Comparison of ENCODE assay signal across 8 cellular contexts in the genomic region with DNA sequence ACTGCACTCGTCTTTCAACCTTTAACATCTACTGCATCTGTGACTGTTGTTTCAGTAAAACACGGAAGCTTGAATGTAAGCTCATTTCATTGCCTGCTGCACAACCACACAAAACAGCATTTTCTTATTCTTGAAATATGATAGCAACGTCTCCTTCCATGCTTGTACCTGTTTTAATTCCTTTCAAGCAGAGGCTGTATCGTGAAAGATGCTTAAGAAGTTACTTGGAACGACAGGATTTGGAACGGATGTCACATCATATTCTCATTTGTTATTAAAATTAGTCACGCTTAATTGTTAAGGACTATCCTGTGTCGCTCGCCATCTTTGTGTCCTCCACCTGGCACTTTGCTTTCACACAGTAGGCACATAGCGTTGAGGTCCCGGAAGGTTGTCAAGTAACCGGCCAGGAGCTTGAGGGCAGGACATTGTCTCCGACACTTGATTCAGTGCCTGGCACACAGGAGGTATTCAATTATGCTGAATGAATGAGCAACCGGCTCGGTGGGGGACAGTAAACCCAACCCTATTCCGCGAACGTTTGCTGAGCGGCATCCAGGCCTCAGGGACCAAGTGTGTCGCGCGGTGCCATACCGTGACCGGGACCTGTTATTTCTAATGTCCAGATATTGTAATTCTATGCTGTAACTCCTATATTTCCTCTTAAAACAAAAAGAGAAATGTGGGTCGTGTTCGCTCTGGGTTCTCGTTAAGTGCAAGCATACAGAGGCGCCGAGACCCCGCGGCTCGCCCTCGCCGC. TPM values are rescaled to one million over a fixed set of nuclear protein-coding genes. Genes with fewer than 3 reads are reported as not detected.
A peak's percentile ranks its signal among the peaks of the same experiment; 100 is the strongest.
DNase-seq lines count a peak whose midpoint lies in the region; ATAC-seq, FAIRE-seq and TF ChIP-seq lines count a peak whose summit lies in the region.

No MANE protein-coding gene starts in this region.

- no peaks in the 10 kb centered on the region for H3K9me3 ChIP-seq in lower lobe of right lung

- peaks cover 6% of the 10 kb centered on the region for H3K36me3 Mint-ChIP-seq in T-cell

- intact Hi-C loops in lower lobe of right lung (cut with DNase I) = no loop called here

- TF ChIP-seq POLR2A in GM12891 (IDR thresholded peaks at IDR 0.05; ENCODE audit: low read depth, low read length) = peak; percentile 77; the same call in 1 of the 2 replicates

- peak overlapping the region; percentile 98 for H3K27ac ChIP-seq in lower lobe of right lung

- no peaks in the 10 kb centered on the region for H3K9me3 Mint-ChIP-seq in T-cell

- CTCF ChIA-PET in T-cell (lab: Charles Lee) = interaction anchor here (0.6 to 5.4 kb wide), 52 partner anchors 8 to 1488 kb away, joined by 3 to 65 read pairs (median 5); partner anchors contain the start of genes SELENOF (in 2 of the 2), HS2ST1 (in 1 of the 2) and ODF2L (in 1 of the 2)

- H3K36me3 ChIP-seq in H7 (replicated peaks; ENCODE audit: control insufficient read depth, insufficient read depth, low read length) (no peaks in the 10 kb centered on the region), lower lobe of right lung (no peaks in the 10 kb centered on the region)

- peak; percentile 6 for DNase-seq in GM12891 (ENCODE audit: insufficient read length, low spot score)
- DNase-seq in H7 = no peak
- DNase-seq in M059J (ENCODE audit: low read depth) = peak; percentile 62
- peak in 4 of 34 experiments; percentile 17 to 55 (median 34) for DNase-seq in T-cell
- peak; percentile 59 for DNase-seq in dermis blood vessel endothelial cell
- DNase-seq in lower lobe of right lung = no peak
- DNase-seq in superior temporal gyrus (ENCODE audit: extremely low spot score) = peak; percentile 81
- no peak for DNase-seq in cortex of kidney (lab: John Stamatoyannopoulos, UW)

- FAIRE-seq in GM12891 (lab: Jason Lieb, UNC) = no peak

- ATAC-seq in T-cell (replicated peaks in 1 of 4) = peak; percentile 48 to 56 (median 52)
- ATAC-seq in lower lobe of right lung = peak; percentile 57 to 64

- peak overlapping the region; percentile 96 to 97 for H3K27ac Mint-ChIP-seq in T-cell

- H3K27me3 Mint-ChIP-seq in T-cell = no peaks in the 10 kb centered on the region

- peaks cover 42 to 58% (median 49%) of the 10 kb centered on the region in 3 donors for H3K4me1 Mint-ChIP-seq in T-cell

- H3K4me3 ChIP-seq in H7 (ENCODE audit: insufficient read depth, low read depth, low read length) = peak overlapping the region; percentile 86
- H3K4me3 ChIP-seq in lower lobe of right lung = peak overlapping the region; percentile 84

- no peak for TF ChIP-seq CTCF in lower lobe of right lung (IDR thresholded peaks at IDR 0.05)

- H3K4me3 Mint-ChIP-seq in T-cell = peak overlapping the region; percentile 87 to 98 (median 90)

- POLR2A ChIA-PET in T-cell (lab: Charles Lee) = interaction anchor here (0.5 to 2.4 kb wide), 23 partner anchors 10 to 1980 kb away, joined by 3 to 10 read pairs (median 4); partner anchors contain the start of genes ODF2L (in 1 of the 2) and PKN2 (in 1 of the 2)

- peaks cover 36% of the 10 kb centered on the region for H3K4me1 ChIP-seq in lower lobe of right lung

- H3K27me3 ChIP-seq in H7 (ENCODE audit: control insufficient read depth, insufficient read depth, low read length) (no peaks in the 10 kb centered on the region), lower lobe of right lung (ENCODE audit: low read depth) (no peaks in the 10 kb centered on the region)

TF ChIP-seq in GM12891, 5 proteins besides CTCF, POLR2A, EP300 and RAD21:
- TF ChIP-seq SPI1 (IDR thresholded peaks at IDR 0.05; ENCODE audit: low read depth, low read length) (no peak), TAF1 (IDR thresholded peaks at IDR 0.05; ENCODE audit: low read depth, low read length) (peak; percentile 54; the same call in 1 of the 2 replicates)

RNA-seq across cellular contexts. Expression of gene SH3GLB1, which starts 0.5 kb away (rescaled TPM):
- 27.6 TPM for polyA plus RNA-seq in GM12891 (2012; ENCODE audit: low read depth, missing spikeins)
- total RNA-seq in H7 (2014; rRNA removed; shearing (Covaris generic)) = 20.6 and 28.0 TPM in 2 replicates
- 44.3 and 59.3 TPM in 2 replicates for total RNA-seq in M059J (2014; rRNA removed; shearing (Covaris generic))
- total RNA-seq in T-cell (10 to 100 TPM; 42.2 to 48.0 (median 45.8) TPM), dermis blood vessel endothelial cell (54.1 and 77.5 TPM in 2 replicates), lower lobe of right lung (91.1 TPM)

Comparison
In these comparisons a context has a peak if more than half of its experiments do, and no peak if none do; other contexts are left out.
1. DNase-seq: peak in GM12891 (single experiment), M059J (single experiment), dermis blood vessel endothelial cell (single experiment) and superior temporal gyrus (single experiment); none in H7 (single experiment), lower lobe of right lung (single experiment) and cortex of kidney (single experiment).